8 cellular contexts compared by ENCODE assay signal in genomic region chr6:15248451-15249370, GRCh38. TPM values are rescaled to one million over a fixed set of nuclear protein-coding genes. Genes with fewer than 3 reads are reported as not detected.
DNase-seq lines count a peak whose midpoint lies in the region; ATAC-seq, FAIRE-seq and TF ChIP-seq lines count a peak whose summit lies in the region.

No MANE protein-coding gene starts in this region.

- peaks cover 25% of the 10 kb centered on the region for H3F3A ChIP-seq in SU-DHL-6 (ENCODE audit: insufficient read depth)

- H3K27me3 ChIP-seq in SU-DHL-6 (ENCODE audit: low read length) = no peaks in the 10 kb centered on the region
- no peaks in the 10 kb centered on the region for H3K27me3 ChIP-seq in pancreas
- H3K27me3 ChIP-seq in thymus (ENCODE audit: control insufficient read depth, insufficient read depth) = peaks cover 4% of the 10 kb centered on the region

- no peaks in the 10 kb centered on the region for H3K9me2 ChIP-seq in SU-DHL-6 (replicated peaks; ENCODE audit: insufficient read depth, low read length)

- peak overlapping the region; percentile 82 for H3K4me2 ChIP-seq in SU-DHL-6 (ENCODE audit: low read depth, low read length, poor library complexity, severe bottlenecking)

- no peaks in the 10 kb centered on the region for H3K79me2 ChIP-seq in SU-DHL-6 (ENCODE audit: insufficient read depth, low read length)

- no peak for FAIRE-seq in pancreas (lab: Jason Lieb, UNC)

- in situ Hi-C loops in G401 (cut with HindIII; ENCODE audit: low sequenced_read_pairs) = no loop called here

- H3K4me1 ChIP-seq in pancreas (peaks cover 0 to 10% (median 0%) of the 10 kb centered on the region in 3 donors), thymus (ENCODE audit: control insufficient read depth, insufficient read depth, low read length) (peaks cover 13% of the 10 kb centered on the region)

- peak overlapping the region; percentile 93 for H2AFZ ChIP-seq in SU-DHL-6 (ENCODE audit: low read depth, low read length, severe bottlenecking)

- TF ChIP-seq CTCF in SU-DHL-6 (IDR thresholded peaks at IDR 0.05; ENCODE audit: insufficient read depth, low read length, poor library complexity, severe bottlenecking) (no peak), pancreas (IDR thresholded peaks at IDR 0.05) (no peak)

- peak; percentile 32 for ATAC-seq in HG02588 (IDR thresholded peaks at IDR 0.05; ENCODE audit: unreplicated experiment)
- ATAC-seq in Right ventricle myocardium superior (ENCODE audit: poor library complexity) = peak; percentile 56
- ATAC-seq in pancreas = peak; percentile 45 to 68 (median 55)

- H3K9ac ChIP-seq in SU-DHL-6 (ENCODE audit: low read length) = peak overlapping the region; percentile 53

- H3K27ac ChIP-seq in SU-DHL-6 (ENCODE audit: low read depth, low read length) (peak overlapping the region; percentile 21; the same call in 1 of the 2 replicates), pancreas (peak overlapping the region; percentile 85 to 92 (median 88)), thymus (ENCODE audit: low read depth) (peak overlapping the region; percentile 97)

- DNase-seq in G401 (ENCODE audit: low spot score) (peak; percentile 89), NCI-H128 (lab: John Stamatoyannopoulos, UW; ENCODE audit: unreplicated experiment) (peak; percentile 80), Right ventricle myocardium superior (peak; percentile 96), pancreas (peak; percentile 91 to 98 (median 93))
- DNase-seq in activated naive CD8-positive, alpha-beta T cell treated with anti-CD3 and anti-CD28 coated beads, Interleukin-2, amount 50 U/mL, for 16 hours (ENCODE audit: low read depth, low spot score) = peak; percentile 89

- WGBS in pancreas, 2 donors = 1% methylated on average over 36 to 76 of the region's 83 CpGs
- WGBS in thymus = 1% methylated on average over 82 of the region's 83 CpGs

- H3K36me3 ChIP-seq in SU-DHL-6 (ENCODE audit: low read length) (no peaks in the 10 kb centered on the region), pancreas (no peaks in the 10 kb centered on the region), thymus (ENCODE audit: control insufficient read depth, insufficient read depth) (no peaks in the 10 kb centered on the region)

- intact Hi-C loops in Right ventricle myocardium superior (cut with DNase I) (loop anchor here (5.0 to 10.0 kb wide), 2 partner anchors 194 to 1034 kb away; no protein-coding TSS in a partner anchor), pancreas (cut with DNase I) (no loop called here)

- no peaks in the 10 kb centered on the region for H4K20me1 ChIP-seq in SU-DHL-6 (ENCODE audit: low read depth, low read length)

- H3K4me3 ChIP-seq in SU-DHL-6 (ENCODE audit: insufficient read depth, low read length, poor library complexity, severe bottlenecking) (peak overlapping the region; percentile 63), pancreas (peak overlapping the region; percentile 58 to 88 (median 74)), thymus (ENCODE audit: low read length) (peak overlapping the region; percentile 81)

- no peaks in the 10 kb centered on the region for H3K9me3 ChIP-seq in SU-DHL-6 (ENCODE audit: insufficient read depth, low read length)
- H3K9me3 ChIP-seq in pancreas = no peaks in the 10 kb centered on the region
- H3K9me3 ChIP-seq in thymus (ENCODE audit: control insufficient read depth) = no peaks in the 10 kb centered on the region

RNA-seq across cellular contexts. Expression of gene JARID2, which starts 2.8 kb away (rescaled TPM):
- 5.7 and 6.0 TPM in 2 replicates for total RNA-seq in G401 (2014; rRNA removed; shearing (Covaris generic))
- total RNA-seq in Right ventricle myocardium superior (8.1 TPM), pancreas (1 to 10 TPM; 2.4 to 6.7 (median 3.7) TPM)
- polyA plus RNA-seq in pancreas (1 to 10 TPM; 2.8 to 4.1 TPM), thymus (15.8 TPM)

Comparison
In these comparisons a context has a peak if more than half of its experiments do, and no peak if none do; other contexts are left out.
1. Peak in every context shown above with its lines: DNase-seq, ATAC-seq, H3K4me3 ChIP-seq and H3K27ac ChIP-seq.
2. H3K27ac ChIP-seq: peak in every context shown above with its lines; median percentile 97 in thymus; 88 in pancreas; 21 in SU-DHL-6.